In genomic region chr3:184300377-184300717, GRCh38 we compare ENCODE assay signal across 10 cellular contexts. TPM values are rescaled to one million over a fixed set of nuclear protein-coding genes. Genes with fewer than 3 reads are reported as not detected.
A peak's percentile ranks its signal among the peaks of the same experiment; 100 is the strongest.
DNase-seq lines count a peak whose midpoint lies in the region; ATAC-seq and TF ChIP-seq lines count a peak whose summit lies in the region.
"Had no signal": no experiment of that assay in that cellular context is flagged by ENCODE, and none has a peak within 500 bp of the region (broad histone marks: within the 10 kb centered on the region; RNA-seq: fewer than 3 reads in every experiment).

No MANE protein-coding gene starts in this region.

- H4K8ac ChIP-seq in mesendoderm (ENCODE audit: low read depth, low read length): no peak overlapping the region

- H4K5ac ChIP-seq in mesendoderm (ENCODE audit: low read length): no peak overlapping the region

- no peak overlapping the region for H2BK120ac ChIP-seq in mesendoderm (ENCODE audit: low read depth, low read length)

- H3K4me2 ChIP-seq in mesendoderm (ENCODE audit: low read length): peak overlapping the region; percentile 84

- H3K4me3 ChIP-seq in BE2C (ENCODE audit: low read depth, low read length): peak overlapping the region; percentile 95
- peak overlapping the region; percentile 98 for H3K4me3 ChIP-seq in HUES6 (ENCODE audit: low read depth, low read length)
- peak overlapping the region; percentile 97 for H3K4me3 ChIP-seq in astrocyte of the cerebellum (ENCODE audit: low read depth, low read length)
- H3K4me3 ChIP-seq in mesendoderm (ENCODE audit: low read length): no peak overlapping the region
- H3K4me3 ChIP-seq in lower leg skin (ENCODE audit: low read depth, poor library complexity, severe bottlenecking): no peak overlapping the region

- no peak overlapping the region for H2BK15ac ChIP-seq in mesendoderm (replicated peaks; ENCODE audit: low read depth)

- no peak overlapping the region for H3K18ac ChIP-seq in mesendoderm (ENCODE audit: low read length)

- no peak overlapping the region for H2BK5ac ChIP-seq in mesendoderm (ENCODE audit: low read length)

- no peak overlapping the region for H3K27ac ChIP-seq in HUES6 (ENCODE audit: low read depth, low read length)
- H3K27ac ChIP-seq in mesendoderm (ENCODE audit: low read depth, low read length): no peak overlapping the region
- H3K27ac ChIP-seq: pancreas had no signal

- H3K79me1 ChIP-seq in mesendoderm (ENCODE audit: low read length): peaks cover 25% of the 10 kb centered on the region

- H3K4ac ChIP-seq in mesendoderm (ENCODE audit: low read depth, low read length): no peak overlapping the region

- peaks cover 20% of the 10 kb centered on the region for H3K79me2 ChIP-seq in mesendoderm (ENCODE audit: control insufficient read depth, insufficient read depth, low read length)

- intact Hi-C loops in lower leg skin (cut with DNase I; ENCODE audit: low total_unique reads): loop anchor here (10.0 kb wide), 1 partner anchor 54 kb away; no protein-coding TSS in a partner anchor

- no peak for DNase-seq in BE2C
- no peak for DNase-seq in astrocyte of the cerebellum (ENCODE audit: low read depth)
- peak; percentile 37 for DNase-seq in mesendoderm
- no peak for DNase-seq in lower leg skin (ENCODE audit: low spot score in 2 of 2)
- no peak for DNase-seq in DMS 273 treated with DMSO at 0.1 percent for 48 hours (lab: John Stamatoyannopoulos, UW)
- DNase-seq in anterior cingulate cortex (lab: John Stamatoyannopoulos, UW): no peak
- DNase-seq: pancreas had no signal

- no peak for ATAC-seq in GM21526 (IDR thresholded peaks at IDR 0.05; ENCODE audit: low FRiP score, unreplicated experiment)
- ATAC-seq: pancreas had no signal

- no peak overlapping the region for H3K23ac ChIP-seq in mesendoderm (ENCODE audit: low read length)

- H3K9ac ChIP-seq in HUES6 (ENCODE audit: low read length): peak overlapping the region; percentile 91
- peak overlapping the region; percentile 94 for H3K9ac ChIP-seq in mesendoderm (ENCODE audit: low read length)

- TF ChIP-seq CTCF in BE2C (IDR thresholded peaks at IDR 0.05; ENCODE audit: low read depth, low read length) (no peak), astrocyte of the cerebellum (IDR thresholded peaks at IDR 0.05; ENCODE audit: low read depth, low read length, missing control alignments) (no peak), lower leg skin (IDR thresholded peaks at IDR 0.05) (no peak)

- TF ChIP-seq POLR2A in lower leg skin (IDR thresholded peaks at IDR 0.05): no peak

- in situ Hi-C loops in astrocyte of the cerebellum (cut with HindIII; ENCODE audit: low sequenced_read_pairs): no loop called here

- no CpG with 5 or more reads among the region's 3 CpGs for whole genome bisulfite sequencing in mesendoderm (ENCODE audit: extremely low coverage, insufficient coverage, low lambda C conversion rate)
- WGBS in lower leg skin, 2 donors: 74 to 80% methylated on average over 3 of the region's 3 CpGs

- H3K36me3 ChIP-seq in BE2C (peaks cover 52% of the 10 kb centered on the region), HUES6 (ENCODE audit: control insufficient read depth, insufficient read depth, low read length) (peaks cover 55% of the 10 kb centered on the region), mesendoderm (ENCODE audit: control insufficient read depth, insufficient read depth, low read length) (peaks cover 28% of the 10 kb centered on the region)

- H3K9me3 ChIP-seq in BE2C (no peaks in the 10 kb centered on the region), HUES6 (ENCODE audit: control insufficient read depth, insufficient read depth, low read depth, low read length) (no peaks in the 10 kb centered on the region)
- H3K9me3 ChIP-seq: pancreas had no signal

- H2AK5ac ChIP-seq in mesendoderm (ENCODE audit: low read length): no peak overlapping the region

- H3K4me1 ChIP-seq in BE2C (no peaks in the 10 kb centered on the region), HUES6 (ENCODE audit: control insufficient read depth, insufficient read depth, low read length) (peaks cover 5% of the 10 kb centered on the region; the same call in 1 of the 2 replicates), mesendoderm (ENCODE audit: control insufficient read depth, low read depth, low read length) (peaks cover 4% of the 10 kb centered on the region)

- H3K27me3 ChIP-seq in BE2C (no peaks in the 10 kb centered on the region), HUES6 (ENCODE audit: control insufficient read depth, insufficient read depth, low read length) (no peaks in the 10 kb centered on the region), mesendoderm (ENCODE audit: insufficient read depth, low read length, poor library complexity) (no peaks in the 10 kb centered on the region)
- H3K27me3 ChIP-seq: pancreas had no signal

- peak overlapping the region; percentile 94 for H3K56ac ChIP-seq in mesendoderm (ENCODE audit: low read length)

RNA-seq across cellular contexts. Expression of gene PSMD2, which starts 1.3 kb away (rescaled TPM):
- 356 TPM for polyA plus RNA-seq in BE2C (2012; ENCODE audit: insufficient read depth, insufficient read length, low read depth)
- polyA plus RNA-seq in mesendoderm (2013, experiment 1 of 2): 152 TPM
- polyA plus RNA-seq in mesendoderm (2013, experiment 2 of 2): 152 TPM
- 100 to 1,000 TPM; 194 to 263 (median 211) TPM for total RNA-seq in lower leg skin

RNA-seq across cellular contexts. Expression of gene EIF4G1, which starts 14.1 kb away (rescaled TPM):
- polyA plus RNA-seq in BE2C (2012; ENCODE audit: insufficient read depth, insufficient read length, low read depth): 549 TPM
- polyA plus RNA-seq in mesendoderm (2013, experiment 1 of 2): 364 TPM
- 356 TPM for polyA plus RNA-seq in mesendoderm (2013, experiment 2 of 2)
- 100 to 1,000 TPM; 418 to 445 (median 433) TPM for total RNA-seq in lower leg skin

RNA-seq across cellular contexts. Expression of gene ECE2, which starts 24.5 kb away (rescaled TPM):
- polyA plus RNA-seq in BE2C (2012; ENCODE audit: insufficient read depth, insufficient read length, low read depth): 2.0 TPM
- 0.10 TPM for polyA plus RNA-seq in mesendoderm (2013, experiment 1 of 2)
- polyA plus RNA-seq in mesendoderm (2013, experiment 2 of 2): 0.20 TPM
- not detected for total RNA-seq in lower leg skin
- total RNA-seq: HT-29 had no signal

RNA-seq across cellular contexts. Expression of gene FAM131A, which starts 37.1 kb away (rescaled TPM):
- 36.2 TPM for polyA plus RNA-seq in BE2C (2012; ENCODE audit: insufficient read depth, insufficient read length, low read depth)
- polyA plus RNA-seq in mesendoderm (2013, experiment 1 of 2): 4.8 TPM
- 5.1 TPM for polyA plus RNA-seq in mesendoderm (2013, experiment 2 of 2)
- 10 to 100 TPM; 60.3 to 81.7 (median 66.9) TPM for total RNA-seq in lower leg skin

RNA-seq across cellular contexts. Expression of gene CAMK2N2, which starts 39.0 kb away (rescaled TPM):
- 12.8 TPM for polyA plus RNA-seq in BE2C (2012; ENCODE audit: insufficient read depth, insufficient read length, low read depth)
- polyA plus RNA-seq in mesendoderm (2013, experiment 1 of 2): 7.3 TPM
- polyA plus RNA-seq in mesendoderm (2013, experiment 2 of 2): 7.3 TPM
- not detected for total RNA-seq in lower leg skin
- total RNA-seq: HT-29 had no signal

Comparison
In these comparisons a context has a peak if more than half of its experiments do, and no peak if none do; other contexts are left out.
1. H3K4me3 ChIP-seq: peak in BE2C (single experiment), HUES6 (single experiment) and astrocyte of the cerebellum (single experiment); none in mesendoderm (single experiment) and lower leg skin (single experiment).